18 cellular contexts compared by ENCODE assay signal in genomic region chr16:24367186-24367585, GRCh38.
A peak's percentile ranks its signal among the peaks of the same experiment; 100 is the strongest.
DNase-seq lines count a peak whose midpoint lies in the region; ATAC-seq and TF ChIP-seq lines count a peak whose summit lies in the region.
"Had no signal": no experiment of that assay in that cellular context is flagged by ENCODE, and none has a peak within 500 bp of the region (broad histone marks: within the 10 kb centered on the region; RNA-seq: fewer than 3 reads in every experiment).

No MANE protein-coding gene starts in this region.

- peak overlapping the region; percentile 83 for H3K27ac Mint-ChIP-seq in nephron progenitor cell
- H3K27ac Mint-ChIP-seq: CD4-positive, alpha-beta memory T cell had no signal

- no peak for ATAC-seq in GM21515 (IDR thresholded peaks at IDR 0.05; ENCODE audit: unreplicated experiment)
- ATAC-seq in GM21576 (IDR thresholded peaks at IDR 0.05; ENCODE audit: unreplicated experiment): no peak
- ATAC-seq: HCT116 had no signal

- no peaks in the 10 kb centered on the region for H3K27me3 Mint-ChIP-seq in nephron progenitor cell (ENCODE audit: low read depth, poor library complexity)

- no peak overlapping the region for H3K4me3 Mint-ChIP-seq in nephron progenitor cell
- H3K4me3 Mint-ChIP-seq: CD4-positive, alpha-beta memory T cell had no signal

- H3K9me3 Mint-ChIP-seq in nephron progenitor cell: peaks cover 4% of the 10 kb centered on the region

- H3K36me3 Mint-ChIP-seq in nephron progenitor cell (ENCODE audit: low read depth): no peaks in the 10 kb centered on the region
- H3K36me3 Mint-ChIP-seq: CD4-positive, alpha-beta memory T cell had no signal

- DNase-seq in DMS 273 (lab: John Stamatoyannopoulos, UW; ENCODE audit: unreplicated experiment): peak; percentile 3
- no peak for DNase-seq in DMS 273 treated with DMSO at 0.1 percent for 48 hours (lab: John Stamatoyannopoulos, UW)
- DNase-seq in LHCN-M2 (ENCODE audit: low read depth): peak; percentile 0
- peak; percentile 8 for DNase-seq in NCI-H69 (lab: John Stamatoyannopoulos, UW)
- DNase-seq in nephron progenitor cell: peak; percentile 10
- no peak for DNase-seq in nucleus accumbens (lab: John Stamatoyannopoulos, UW)
- DNase-seq: BE2C; CD4-positive, alpha-beta memory T cell; DND-41; GOT3; NCI-H1105; NCI-H2107; NCI-H774; PC-9; T-helper 1 cell had no signal

- no peak for TF ChIP-seq CTCF in nephron progenitor cell (IDR thresholded peaks at IDR 0.05)

- peaks cover 8% of the 10 kb centered on the region for H3K4me1 Mint-ChIP-seq in nephron progenitor cell
- H3K4me1 Mint-ChIP-seq: CD4-positive, alpha-beta memory T cell had no signal

Comparison
In these comparisons a context has a peak if more than half of its experiments do, and no peak if none do; other contexts are left out.
1. DNase-seq: peak in DMS 273 (single experiment), LHCN-M2 (single experiment), NCI-H69 (single experiment) and nephron progenitor cell (single experiment); none in DMS 273 treated with DMSO at 0.1 percent for 48 hours (single experiment) and nucleus accumbens (0 of 56).